ENCODE assay signal across 21 cellular contexts in the genomic region with DNA sequence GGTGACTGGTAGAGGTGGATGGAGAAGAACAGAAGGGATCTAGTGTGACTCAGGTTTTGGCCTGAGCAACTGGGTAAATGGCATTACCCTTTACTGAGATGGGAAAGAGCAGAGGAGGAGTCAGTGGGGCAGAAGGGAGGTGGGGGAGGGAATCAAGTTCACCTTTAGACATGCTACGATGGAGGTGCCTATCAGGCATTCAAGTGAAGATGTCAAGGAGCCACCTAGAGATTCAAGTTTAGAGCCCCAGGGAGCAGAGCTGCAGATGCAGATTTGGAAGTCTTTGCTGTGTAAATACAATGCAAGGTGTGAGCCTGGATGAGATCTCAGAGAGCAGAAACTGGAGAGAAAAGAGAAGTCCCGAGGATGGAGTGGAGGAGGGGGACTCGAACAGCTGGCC. TPM values are rescaled to one million over a fixed set of nuclear protein-coding genes. Genes with fewer than 3 reads are reported as not detected.
A peak's percentile ranks its signal among the peaks of the same experiment; 100 is the strongest.
DNase-seq lines count a peak whose midpoint lies in the region; ATAC-seq, FAIRE-seq and TF ChIP-seq lines count a peak whose summit lies in the region.
"Had no signal": no experiment of that assay in that cellular context is flagged by ENCODE, and none has a peak within 500 bp of the region (broad histone marks: within the 10 kb centered on the region; RNA-seq: fewer than 3 reads in every experiment).

No MANE protein-coding gene starts in this region.

- FAIRE-seq in HepG2 (lab: Jason Lieb, UNC) = no peak
- FAIRE-seq: A204.1, D721Med, G401.6, GM12891, GM19239 had no signal

- H3K9me3 ChIP-seq in HepG2 (ENCODE audit: low read length) (no peaks in the 10 kb centered on the region), right lobe of liver (no peaks in the 10 kb centered on the region)
- H3K9me3 ChIP-seq: BE2C had no signal

- H3K27ac Mint-ChIP-seq in WTC11 = no peak overlapping the region
- H3K27ac Mint-ChIP-seq in activated CD8-positive, alpha-beta T cell treated with anti-CD3 and anti-CD28 coated beads, Interleukin-2, amount 10 ng/mL, durations not matched to agents 7 days and 5 days = no peak overlapping the region

- in situ Hi-C loops in HepG2 (cut with HindIII; ENCODE audit: extremely low pct_ligation_motif_present, low pct_unique_long_range_greater_than_20kb) = loop anchor here (5.0 kb wide), 2 partner anchors 51 to 151 kb away; partner anchors contain the start of gene DGAT2

- peak overlapping the region; percentile 14; the same call in 1 of the 2 replicates for H3K4me2 ChIP-seq in HepG2 (ENCODE audit: low read depth, low read length)

- peaks cover 56% of the 10 kb centered on the region for H3K27me3 Mint-ChIP-seq in WTC11 (ENCODE audit: low read depth)
- peaks cover 9% of the 10 kb centered on the region for H3K27me3 Mint-ChIP-seq in activated CD8-positive, alpha-beta T cell treated with anti-CD3 and anti-CD28 coated beads, Interleukin-2, amount 10 ng/mL, durations not matched to agents 7 days and 5 days (ENCODE audit: low read depth)

- CTCF ChIA-PET in HepG2 (lab: Yijun Ruan, JAX; ENCODE audit: low intra/inter-chr PET ratio, low total read pairs) = no interaction called here
- CTCF ChIA-PET in WTC11 (lab: Charles Lee) = interaction anchor here (0.6 to 1.9 kb wide), 2 partner anchors 10 to 48 kb away, joined by 4 to 8 read pairs; partner anchors contain the start of gene MAP6
- CTCF ChIA-PET in activated CD8-positive, alpha-beta T cell treated with anti-CD3 and anti-CD28 coated beads, Interleukin-2, amount 10 ng/mL, durations not matched to agents 7 days and 5 days (lab: Charles Lee) = no interaction called here

- H3K9me3 Mint-ChIP-seq in WTC11 = no peaks in the 10 kb centered on the region
- H3K9me3 Mint-ChIP-seq in activated CD8-positive, alpha-beta T cell treated with anti-CD3 and anti-CD28 coated beads, Interleukin-2, amount 10 ng/mL, durations not matched to agents 7 days and 5 days (ENCODE audit: insufficient read depth) = no peaks in the 10 kb centered on the region
- H3K9me3 Mint-ChIP-seq: CD4-positive, alpha-beta memory T cell had no signal

- H3K4me3 ChIP-seq in HepG2 (replicated peaks in 1 of 3; ENCODE audit: insufficient read depth in 1 of 3, low read depth in 2 of 3, low read length in 3 of 3) = no peak overlapping the region
- no peak overlapping the region for H3K4me3 ChIP-seq in right lobe of liver

- H3K9ac ChIP-seq in HepG2 (ENCODE audit: insufficient read depth, low read depth, low read length) = no peak overlapping the region

- POLR2A ChIA-PET in HepG2 (lab: Yijun Ruan, JAX) = no interaction called here
- POLR2A ChIA-PET in WTC11 (lab: Charles Lee) = no interaction called here
- POLR2A ChIA-PET in activated CD8-positive, alpha-beta T cell treated with anti-CD3 and anti-CD28 coated beads, Interleukin-2, amount 10 ng/mL, durations not matched to agents 7 days and 5 days (lab: Charles Lee) = no interaction called here

- TF ChIP-seq RAD21 in HepG2 (CRISPR knock-in tag; IDR thresholded peaks at IDR 0.05) = no peak

- no TSS peak for BruUV-seq in HepG2 (replicated peaks; lab: Mats Ljungman, UMichigan)

- H3K27ac ChIP-seq in HepG2 (ENCODE audit: extremely low read length, insufficient read depth, low read length) (no peak overlapping the region), right lobe of liver (no peak overlapping the region)

- DNase-seq in HepG2 (ENCODE audit: low spot score) = no peak
- DNase-seq in right lobe of liver = no peak
- DNase-seq in WTC11 (ENCODE audit: low spot score) = no peak
- DNase-seq in iPS DF 19.7 (ENCODE audit: low read depth, low spot score) = peak; percentile 20
- DNase-seq in activated naive CD4-positive, alpha-beta T cell treated with anti-CD3 and anti-CD28 coated beads, Interleukin-2, amount 50 U/mL, for 16 hours = no peak
- no peak for DNase-seq in NCI-H69 (lab: John Stamatoyannopoulos, UW)
- DNase-seq in activated CD8-positive, alpha-beta T cell treated with anti-CD3 and anti-CD28 coated beads, Interleukin-2, amount 10 ng/mL, durations not matched to agents 7 days and 5 days = no peak
- DNase-seq: BE2C; CD4-positive, alpha-beta memory T cell; COR-L47; DMS153; DMS79 treated with DMSO at 0.1 percent for 48 hours; EL had no signal

- TF ChIP-seq CTCF in HepG2 (CRISPR knock-in tag; IDR thresholded peaks at IDR 0.05) = no peak
- TF ChIP-seq CTCF in right lobe of liver (IDR thresholded peaks at IDR 0.05) = no peak
- TF ChIP-seq CTCF in WTC11 (IDR thresholded peaks at IDR 0.05) = no peak

- TF ChIP-seq POLR2A in HepG2 (IDR thresholded peaks at IDR 0.05; ENCODE audit: insufficient read depth in 1 of 2, low read depth in 2 of 2, low read length in 2 of 2) (no peak), right lobe of liver (IDR thresholded peaks at IDR 0.05) (no peak)

- peaks cover 11% of the 10 kb centered on the region for H3K4me1 Mint-ChIP-seq in WTC11
- no peaks in the 10 kb centered on the region for H3K4me1 Mint-ChIP-seq in activated CD8-positive, alpha-beta T cell treated with anti-CD3 and anti-CD28 coated beads, Interleukin-2, amount 10 ng/mL, durations not matched to agents 7 days and 5 days (ENCODE audit: low read depth)
- H3K4me1 Mint-ChIP-seq: CD4-positive, alpha-beta memory T cell had no signal

- no peaks in the 10 kb centered on the region for H4K20me1 ChIP-seq in HepG2 (ENCODE audit: insufficient read depth, low read length)

- no peak overlapping the region for H2AFZ ChIP-seq in HepG2 (ENCODE audit: low read length)

- 37% methylated on average over 3 of the region's 3 CpGs for WGBS in HepG2 (ENCODE audit: low lambda C conversion rate)
- WGBS in right lobe of liver (ENCODE audit: insufficient coverage, low coverage, low lambda C conversion rate, missing lambda C conversion rate) = 73% methylated on average over 2 of the region's 3 CpGs

- H3K4me1 ChIP-seq in HepG2 (ENCODE audit: insufficient read depth, low read length) (peaks cover 66% of the 10 kb centered on the region), right lobe of liver (peaks cover 0 to 26% (median 7%) of the 10 kb centered on the region in 4 donors)

- ATAC-seq in HepG2 (no peak), right lobe of liver (no peak), WTC11 (peak; percentile 22)
- no peak for ATAC-seq in activated CD8-positive, alpha-beta T cell treated with anti-CD3 and anti-CD28 coated beads, Interleukin-2, amount 10 ng/mL, durations not matched to agents 7 days and 5 days
- ATAC-seq: HCT116 had no signal

- no peaks in the 10 kb centered on the region for H3K36me3 Mint-ChIP-seq in WTC11
- H3K36me3 Mint-ChIP-seq in activated CD8-positive, alpha-beta T cell treated with anti-CD3 and anti-CD28 coated beads, Interleukin-2, amount 10 ng/mL, durations not matched to agents 7 days and 5 days (ENCODE audit: low read depth) = no peaks in the 10 kb centered on the region
- H3K36me3 Mint-ChIP-seq: CD4-positive, alpha-beta memory T cell had no signal

- H3K79me2 ChIP-seq in HepG2 (ENCODE audit: insufficient read depth, low read length) = peaks cover 9% of the 10 kb centered on the region

- H3K36me3 ChIP-seq in HepG2 (replicated peaks in 1 of 2; ENCODE audit: control insufficient read depth in 1 of 2, insufficient read depth in 2 of 2, low read length in 2 of 2) (no peaks in the 10 kb centered on the region), right lobe of liver (no peaks in the 10 kb centered on the region)
- H3K36me3 ChIP-seq: BE2C had no signal

- TF ChIP-seq EP300 in HepG2 (IDR thresholded peaks at IDR 0.05; ENCODE audit: low read depth in 2 of 2, low read length in 2 of 2) = no peak
- no peak for TF ChIP-seq EP300 in HepG2 (CRISPR knock-in tag; IDR thresholded peaks at IDR 0.05; ENCODE audit: borderline replicate concordance)

- H3K27me3 ChIP-seq in HepG2 (ENCODE audit: control insufficient read depth in 1 of 2, insufficient read depth in 2 of 2, low read length in 2 of 2) (no peaks in the 10 kb centered on the region), right lobe of liver (no peaks in the 10 kb centered on the region)
- H3K27me3 ChIP-seq: BE2C had no signal

- no peak overlapping the region for H3K4me3 Mint-ChIP-seq in WTC11
- no peak overlapping the region for H3K4me3 Mint-ChIP-seq in activated CD8-positive, alpha-beta T cell treated with anti-CD3 and anti-CD28 coated beads, Interleukin-2, amount 10 ng/mL, durations not matched to agents 7 days and 5 days
- H3K4me3 Mint-ChIP-seq: CD4-positive, alpha-beta memory T cell had no signal

- intact Hi-C loops in HepG2 (cut with micrococcal nuclease; ENCODE audit: unreplicated experiment) = no loop called here
- intact Hi-C loops in right lobe of liver (cut with DNase I) = no loop called here

RNA-seq across cellular contexts. Expression of gene MOGAT2, which starts 1.0 kb away (rescaled TPM):
- total RNA-seq in HepG2 (2016; rRNA removed; fragmentation: Illumina TruSeq; extraction: Trizol) (27.2 and 27.8 TPM in 2 replicates), right lobe of liver (100 to 1,000 TPM in 3 of 6 experiments, 10 to 100 TPM in 3; 24.3 to 164 (median 100) TPM), WTC11 (2021) (0.09 to 0.11 TPM in 2 of 3 replicates, not detected in the other)
- 4.8 and 5.4 TPM in 2 replicates for total RNA-seq in HepG2 (2016; cell fraction: cytosol; rRNA removed; fragmentation: Illumina TruSeq; extraction: Trizol; ENCODE audit: low read depth)
- total RNA-seq in HepG2 (2016; cell fraction: insoluble cytoplasmic fraction; rRNA removed; fragmentation: Illumina TruSeq; extraction: Trizol) = 22.9 and 26.8 TPM in 2 replicates
- 15.9 and 17.2 TPM in 2 replicates for total RNA-seq in HepG2 (2016; cell fraction: membrane; rRNA removed; fragmentation: Illumina TruSeq; extraction: Trizol)
- 23.2 and 30.7 TPM in 2 replicates for total RNA-seq in HepG2 (2016; cell fraction: nucleus; rRNA removed; fragmentation: Illumina TruSeq; extraction: Trizol)
- polyA plus RNA-seq in HepG2 (2011; rRNA removed) = 27.8 and 30.0 TPM in 2 replicates
- polyA plus RNA-seq in HepG2 (2011; cell fraction: cytosol; rRNA removed) = 25.4 and 28.6 TPM in 2 replicates
- polyA plus RNA-seq in HepG2 (2011; cell fraction: nucleus; rRNA removed) = 30.4 and 30.7 TPM in 2 replicates
- polyA plus RNA-seq in HepG2 (2012) = 9.6 and 16.8 TPM in 2 replicates
- 3.9 and 4.1 TPM in 2 replicates for polyA plus RNA-seq in HepG2 (2016; cell fraction: cytosol; fragmentation: Illumina TruSeq; extraction: Trizol; ENCODE audit: low read depth)
- 23.3 and 25.4 TPM in 2 replicates for polyA plus RNA-seq in HepG2 (2016; cell fraction: insoluble cytoplasmic fraction; fragmentation: Illumina TruSeq; extraction: Trizol; ENCODE audit: low read depth)
- 10.3 and 11.1 TPM in 2 replicates for polyA plus RNA-seq in HepG2 (2016; cell fraction: membrane; fragmentation: Illumina TruSeq; extraction: Trizol; ENCODE audit: low read depth)
- 45.1 and 45.8 TPM in 2 replicates for polyA plus RNA-seq in HepG2 (2016; cell fraction: nucleus; fragmentation: Illumina TruSeq; extraction: Trizol; ENCODE audit: insufficient read depth, low read depth)
- polyA minus RNA-seq in HepG2 (2011; rRNA and poly(A)+ RNA removed; ENCODE audit: low replicate concordance) = 0.12 and 81.9 TPM in 2 replicates
- polyA minus RNA-seq in HepG2 (2011; cell fraction: cytosol; rRNA and poly(A)+ RNA removed) = 16.4 and 16.5 TPM in 2 replicates
- polyA minus RNA-seq in HepG2 (2011; cell fraction: nucleus; rRNA and poly(A)+ RNA removed) = 29.9 and 35.7 TPM in 2 replicates
- total RNA-seq in activated CD8-positive, alpha-beta T cell treated with anti-CD3 and anti-CD28 coated beads, Interleukin-2, amount 10 ng/mL, durations not matched to agents 7 days and 5 days = not detected
- total RNA-seq: CD4-positive, alpha-beta memory T cell; H4; HT-29 had no signal
- polyA plus RNA-seq: CD4-positive, alpha-beta memory T cell had no signal

RNA-seq across cellular contexts. Expression of gene MAP6, which starts 47.8 kb away (rescaled TPM):
- total RNA-seq in HepG2 (2016; rRNA removed; fragmentation: Illumina TruSeq; extraction: Trizol) (0.04 TPM in 1 of 2 replicates, not detected in the other), right lobe of liver (under 1 TPM; 0.26 to 0.86 (median 0.58) TPM), WTC11 (2021) (0.27 to 0.90 TPM (median 0.55 TPM) in 3 replicates)
- not detected in 2 replicates for total RNA-seq in HepG2 (2016; cell fraction: cytosol; rRNA removed; fragmentation: Illumina TruSeq; extraction: Trizol; ENCODE audit: low read depth)
- total RNA-seq in HepG2 (2016; cell fraction: insoluble cytoplasmic fraction; rRNA removed; fragmentation: Illumina TruSeq; extraction: Trizol) = not detected in 2 replicates
- total RNA-seq in HepG2 (2016; cell fraction: membrane; rRNA removed; fragmentation: Illumina TruSeq; extraction: Trizol) = not detected in 2 replicates
- not detected in 2 replicates for total RNA-seq in HepG2 (2016; cell fraction: nucleus; rRNA removed; fragmentation: Illumina TruSeq; extraction: Trizol)
- 0.01 TPM in 1 of 2 replicates, not detected in the other for polyA plus RNA-seq in HepG2 (2011; rRNA removed)
- 0.03 TPM in 1 of 2 replicates, not detected in the other for polyA plus RNA-seq in HepG2 (2011; cell fraction: cytosol; rRNA removed)
- polyA plus RNA-seq in HepG2 (2011; cell fraction: nucleus; rRNA removed) = not detected in 2 replicates
- not detected in 2 replicates for polyA plus RNA-seq in HepG2 (2012)
- polyA plus RNA-seq in HepG2 (2016; cell fraction: cytosol; fragmentation: Illumina TruSeq; extraction: Trizol; ENCODE audit: low read depth) = not detected in 2 replicates
- polyA plus RNA-seq in HepG2 (2016; cell fraction: insoluble cytoplasmic fraction; fragmentation: Illumina TruSeq; extraction: Trizol; ENCODE audit: low read depth) = not detected in 2 replicates
- polyA plus RNA-seq in HepG2 (2016; cell fraction: membrane; fragmentation: Illumina TruSeq; extraction: Trizol; ENCODE audit: low read depth) = not detected in 2 replicates
- polyA plus RNA-seq in HepG2 (2016; cell fraction: nucleus; fragmentation: Illumina TruSeq; extraction: Trizol; ENCODE audit: insufficient read depth, low read depth) = not detected in 2 replicates
- polyA minus RNA-seq in HepG2 (2011; rRNA and poly(A)+ RNA removed; ENCODE audit: low replicate concordance) = not detected in 2 replicates
- polyA minus RNA-seq in HepG2 (2011; cell fraction: cytosol; rRNA and poly(A)+ RNA removed) = not detected in 2 replicates
- not detected in 2 replicates for polyA minus RNA-seq in HepG2 (2011; cell fraction: nucleus; rRNA and poly(A)+ RNA removed)
- not detected for total RNA-seq in activated CD8-positive, alpha-beta T cell treated with anti-CD3 and anti-CD28 coated beads, Interleukin-2, amount 10 ng/mL, durations not matched to agents 7 days and 5 days
- total RNA-seq: CD4-positive, alpha-beta memory T cell; H4; HT-29 had no signal
- polyA plus RNA-seq: CD4-positive, alpha-beta memory T cell had no signal

RNA-seq across cellular contexts. Expression of gene DGAT2, which starts 51.9 kb away (rescaled TPM):
- total RNA-seq in HepG2 (2016; rRNA removed; fragmentation: Illumina TruSeq; extraction: Trizol) (39.4 and 65.6 TPM in 2 replicates), right lobe of liver (100 to 1,000 TPM in 5 of 6 experiments, 10 to 100 TPM in 1; 33.1 to 166 (median 124) TPM), WTC11 (2021) (1.6 to 3.3 TPM (median 2.8 TPM) in 3 replicates)
- 13.6 and 17.8 TPM in 2 replicates for total RNA-seq in HepG2 (2016; cell fraction: cytosol; rRNA removed; fragmentation: Illumina TruSeq; extraction: Trizol; ENCODE audit: low read depth)
- total RNA-seq in HepG2 (2016; cell fraction: insoluble cytoplasmic fraction; rRNA removed; fragmentation: Illumina TruSeq; extraction: Trizol) = 37.7 and 67.0 TPM in 2 replicates
- total RNA-seq in HepG2 (2016; cell fraction: membrane; rRNA removed; fragmentation: Illumina TruSeq; extraction: Trizol) = 33.7 and 43.0 TPM in 2 replicates
- 51.0 and 57.6 TPM in 2 replicates for total RNA-seq in HepG2 (2016; cell fraction: nucleus; rRNA removed; fragmentation: Illumina TruSeq; extraction: Trizol)
- 39.0 and 47.6 TPM in 2 replicates for polyA plus RNA-seq in HepG2 (2011; rRNA removed)
- polyA plus RNA-seq in HepG2 (2011; cell fraction: cytosol; rRNA removed) = 38.9 and 41.0 TPM in 2 replicates
- 13.1 and 13.7 TPM in 2 replicates for polyA plus RNA-seq in HepG2 (2011; cell fraction: nucleus; rRNA removed)
- polyA plus RNA-seq in HepG2 (2012) = 15.7 and 19.7 TPM in 2 replicates
- polyA plus RNA-seq in HepG2 (2016; cell fraction: cytosol; fragmentation: Illumina TruSeq; extraction: Trizol; ENCODE audit: low read depth) = 13.9 and 19.4 TPM in 2 replicates
- 39.1 and 40.5 TPM in 2 replicates for polyA plus RNA-seq in HepG2 (2016; cell fraction: insoluble cytoplasmic fraction; fragmentation: Illumina TruSeq; extraction: Trizol; ENCODE audit: low read depth)
- polyA plus RNA-seq in HepG2 (2016; cell fraction: membrane; fragmentation: Illumina TruSeq; extraction: Trizol; ENCODE audit: low read depth) = 26.5 and 38.6 TPM in 2 replicates
- 85.2 and 85.5 TPM in 2 replicates for polyA plus RNA-seq in HepG2 (2016; cell fraction: nucleus; fragmentation: Illumina TruSeq; extraction: Trizol; ENCODE audit: insufficient read depth, low read depth)
- 9.8 and 63.2 TPM in 2 replicates for polyA minus RNA-seq in HepG2 (2011; rRNA and poly(A)+ RNA removed; ENCODE audit: low replicate concordance)
- 11.2 and 11.5 TPM in 2 replicates for polyA minus RNA-seq in HepG2 (2011; cell fraction: cytosol; rRNA and poly(A)+ RNA removed)
- polyA minus RNA-seq in HepG2 (2011; cell fraction: nucleus; rRNA and poly(A)+ RNA removed) = 9.3 and 9.8 TPM in 2 replicates
- under 1 TPM; 0.37 to 0.76 TPM for total RNA-seq in activated CD8-positive, alpha-beta T cell treated with anti-CD3 and anti-CD28 coated beads, Interleukin-2, amount 10 ng/mL, durations not matched to agents 7 days and 5 days
